ENCODE assay signal across 18 cellular contexts in genomic region chr12:110344657-110345056, GRCh38. TPM values are rescaled to one million over a fixed set of nuclear protein-coding genes. Genes with fewer than 3 reads are reported as not detected.
DNase-seq lines count a peak whose midpoint lies in the region; ATAC-seq and TF ChIP-seq lines count a peak whose summit lies in the region.
"Had no signal": no experiment of that assay in that cellular context is flagged by ENCODE, and none has a peak within 500 bp of the region (broad histone marks: within the 10 kb centered on the region; RNA-seq: fewer than 3 reads in every experiment).

No MANE protein-coding gene starts in this region.

- H4K20me1 ChIP-seq in neural progenitor cell (ENCODE audit: low read depth), result no peaks in the 10 kb centered on the region

- TF ChIP-seq CTCF in right atrium auricular region (IDR thresholded peaks at IDR 0.05) (no peak), neural progenitor cell (IDR thresholded peaks at IDR 0.05) (no peak)

- ATAC-seq in Right ventricle myocardium inferior, result no peak
- ATAC-seq in activated naive CD8-positive, alpha-beta T cell treated with anti-CD3 and anti-CD28 coated beads, Interleukin-2, amount 50 U/mL, for 24 hours, result no peak
- no peak for ATAC-seq in GM21619 (IDR thresholded peaks at IDR 0.05; ENCODE audit: unreplicated experiment)
- ATAC-seq: K562; naive thymus-derived CD8-positive, alpha-beta T cell; psoas muscle; stimulated activated memory B cell treated with anti-CD40 and anti-IgM and Interleukin-4, amounts not matched to agents 10 μg/mL and 1 μg/mL and 100 μg/mL, for 72 hours had no signal

- intact Hi-C loops in Right ventricle myocardium inferior (cut with DNase I), result no loop called here

- H3K4me3 ChIP-seq in right atrium auricular region, result no peak overlapping the region
- H3K4me3 ChIP-seq in neural progenitor cell, result no peak overlapping the region
- H3K4me3 ChIP-seq: K562, psoas muscle, SJCRH30 had no signal

- H3K27me3 ChIP-seq in right atrium auricular region (no peaks in the 10 kb centered on the region), neural progenitor cell (no peaks in the 10 kb centered on the region)
- H3K27me3 ChIP-seq: SJCRH30 had no signal

- peaks cover 77% of the 10 kb centered on the region for H3K36me3 Mint-ChIP-seq in activated naive CD8-positive, alpha-beta T cell treated with anti-CD3 and anti-CD28 coated beads, Interleukin-2, amount 50 U/mL, for 24 hours (ENCODE audit: low read depth)
- peaks cover 63% of the 10 kb centered on the region for H3K36me3 Mint-ChIP-seq in neural progenitor cell

- no peaks in the 10 kb centered on the region for H3K27me3 Mint-ChIP-seq in activated naive CD8-positive, alpha-beta T cell treated with anti-CD3 and anti-CD28 coated beads, Interleukin-2, amount 50 U/mL, for 24 hours
- H3K27me3 Mint-ChIP-seq in neural progenitor cell (ENCODE audit: insufficient read depth, low read depth), result peaks cover 5% of the 10 kb centered on the region
- H3K27me3 Mint-ChIP-seq: activated naive CD4-positive, alpha-beta T cell treated with anti-CD3 and anti-CD28 coated beads, Interleukin-2, amount 10 ng/mL, durations not matched to agents 7 days and 5 days; naive thymus-derived CD8-positive, alpha-beta T cell; stimulated activated memory B cell treated with anti-CD40 and anti-IgM and Interleukin-4, amounts not matched to agents 10 μg/mL and 1 μg/mL and 100 μg/mL, for 72 hours had no signal

- H3K27ac ChIP-seq in right atrium auricular region (peak overlapping the region in 1 of 2 donors; percentile 1), neural progenitor cell (no peak overlapping the region)
- H3K27ac ChIP-seq: psoas muscle, SJCRH30 had no signal

- H3K4me3 Mint-ChIP-seq in activated naive CD8-positive, alpha-beta T cell treated with anti-CD3 and anti-CD28 coated beads, Interleukin-2, amount 50 U/mL, for 24 hours, result no peak overlapping the region
- no peak overlapping the region for H3K4me3 Mint-ChIP-seq in neural progenitor cell
- H3K4me3 Mint-ChIP-seq: activated naive CD4-positive, alpha-beta T cell treated with anti-CD3 and anti-CD28 coated beads, Interleukin-2, amount 10 ng/mL, durations not matched to agents 7 days and 5 days; naive thymus-derived CD8-positive, alpha-beta T cell; stimulated activated memory B cell treated with anti-CD40 and anti-IgM and Interleukin-4, amounts not matched to agents 10 μg/mL and 1 μg/mL and 100 μg/mL, for 72 hours had no signal

- no peak overlapping the region for H2AFZ ChIP-seq in neural progenitor cell (replicated peaks)

- peaks cover 24% of the 10 kb centered on the region for H3K4me1 Mint-ChIP-seq in activated naive CD8-positive, alpha-beta T cell treated with anti-CD3 and anti-CD28 coated beads, Interleukin-2, amount 50 U/mL, for 24 hours
- no peaks in the 10 kb centered on the region for H3K4me1 Mint-ChIP-seq in neural progenitor cell

- no peak overlapping the region for H3K9ac ChIP-seq in neural progenitor cell

- DNase-seq in right atrium auricular region (ENCODE audit: low spot score), result peak; percentile 38
- no peak for DNase-seq in Right ventricle myocardium inferior (ENCODE audit: missing footprints)
- no peak for DNase-seq in activated naive CD8-positive, alpha-beta T cell treated with anti-CD3 and anti-CD28 coated beads, Interleukin-2, amount 50 U/mL, for 24 hours
- DNase-seq in neural progenitor cell (ENCODE audit: low spot score), result no peak
- no peak for DNase-seq in NCI-H226
- DNase-seq in NCI-H2171 (lab: John Stamatoyannopoulos, UW), result no peak
- no peak for DNase-seq in GM19238 (ENCODE audit: insufficient read length, low spot score)
- DNase-seq: activated CD4-positive, alpha-beta T cell treated with anti-CD3 and anti-CD28 coated beads for 1 hour; activated naive CD4-positive, alpha-beta T cell treated with anti-CD3 and anti-CD28 coated beads, Interleukin-2, amount 10 ng/mL, durations not matched to agents 7 days and 5 days; DMS 273 treated with DMSO at 0.1 percent for 48 hours; naive thymus-derived CD8-positive, alpha-beta T cell; NCI-H1092; NCI-H2081 treated with DMSO at 0.1 percent for 48 hours; psoas muscle; SJCRH30 had no signal

- peaks cover 100% of the 10 kb centered on the region for H3K36me3 ChIP-seq in right atrium auricular region
- H3K36me3 ChIP-seq in neural progenitor cell, result peaks cover 37% of the 10 kb centered on the region

- H3K9me3 Mint-ChIP-seq in activated naive CD8-positive, alpha-beta T cell treated with anti-CD3 and anti-CD28 coated beads, Interleukin-2, amount 50 U/mL, for 24 hours, result no peaks in the 10 kb centered on the region
- no peaks in the 10 kb centered on the region for H3K9me3 Mint-ChIP-seq in neural progenitor cell
- H3K9me3 Mint-ChIP-seq: activated naive CD4-positive, alpha-beta T cell treated with anti-CD3 and anti-CD28 coated beads, Interleukin-2, amount 10 ng/mL, durations not matched to agents 7 days and 5 days; naive thymus-derived CD8-positive, alpha-beta T cell; stimulated activated memory B cell treated with anti-CD40 and anti-IgM and Interleukin-4, amounts not matched to agents 10 μg/mL and 1 μg/mL and 100 μg/mL, for 72 hours had no signal

- H3K79me2 ChIP-seq in neural progenitor cell (ENCODE audit: low read depth), result no peaks in the 10 kb centered on the region

- H3K4me2 ChIP-seq in neural progenitor cell, result no peak overlapping the region

- H3K27ac Mint-ChIP-seq in activated naive CD8-positive, alpha-beta T cell treated with anti-CD3 and anti-CD28 coated beads, Interleukin-2, amount 50 U/mL, for 24 hours, result peak overlapping the region; percentile 49
- peak overlapping the region; percentile 50 for H3K27ac Mint-ChIP-seq in neural progenitor cell
- H3K27ac Mint-ChIP-seq: stimulated activated memory B cell treated with anti-CD40 and anti-IgM and Interleukin-4, amounts not matched to agents 10 μg/mL and 1 μg/mL and 100 μg/mL, for 72 hours had no signal

- H3K9me3 ChIP-seq in right atrium auricular region (no peaks in the 10 kb centered on the region), neural progenitor cell (ENCODE audit: low read depth) (no peaks in the 10 kb centered on the region)
- H3K9me3 ChIP-seq: psoas muscle, SJCRH30 had no signal

- H3F3A ChIP-seq in neural progenitor cell (ENCODE audit: low read depth), result peaks cover 12% of the 10 kb centered on the region

- H3K4me1 ChIP-seq in right atrium auricular region (peaks cover 0 to 8% of the 10 kb centered on the region in 2 donors), neural progenitor cell (no peaks in the 10 kb centered on the region)
- H3K4me1 ChIP-seq: psoas muscle, SJCRH30 had no signal

RNA-seq across cellular contexts. Expression of gene ANAPC7, which starts 58.9 kb away (rescaled TPM):
- 10 to 100 TPM; 30.4 to 30.9 TPM for total RNA-seq in right atrium auricular region
- 34.4 TPM for total RNA-seq in Right ventricle myocardium inferior
- total RNA-seq in neural progenitor cell (ENCODE audit: low replicate concordance), result 89.5 and 114 TPM in 2 replicates
